In the genomic region with DNA sequence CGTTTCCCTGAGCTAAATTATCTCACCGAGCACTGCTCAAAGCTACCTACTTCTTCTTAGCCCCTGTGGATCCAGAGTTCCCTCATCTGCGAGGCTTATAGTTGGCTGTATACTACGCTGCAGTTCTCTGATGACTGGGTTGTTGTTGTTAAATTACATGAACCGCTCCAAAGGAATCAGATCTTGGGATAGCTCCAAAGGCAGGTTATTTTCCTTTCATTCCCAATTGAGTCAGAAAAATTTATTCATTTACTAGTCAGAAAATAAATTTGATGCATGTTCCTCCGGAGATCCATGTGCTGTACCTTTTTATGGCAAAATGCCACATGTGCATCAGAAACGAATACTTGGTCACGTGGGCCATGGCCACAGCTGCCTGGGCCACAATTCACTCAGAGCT, we compare ENCODE assay signal across 1 cellular context.
TF ChIP-seq lines count a peak whose summit lies in the region.

No MANE protein-coding gene starts in this region.

TF ChIP-seq in HepG2, 621 proteins besides CTCF, POLR2A, EP300 and RAD21 (continued from another document):
- TF ChIP-seq, protein P1, sequence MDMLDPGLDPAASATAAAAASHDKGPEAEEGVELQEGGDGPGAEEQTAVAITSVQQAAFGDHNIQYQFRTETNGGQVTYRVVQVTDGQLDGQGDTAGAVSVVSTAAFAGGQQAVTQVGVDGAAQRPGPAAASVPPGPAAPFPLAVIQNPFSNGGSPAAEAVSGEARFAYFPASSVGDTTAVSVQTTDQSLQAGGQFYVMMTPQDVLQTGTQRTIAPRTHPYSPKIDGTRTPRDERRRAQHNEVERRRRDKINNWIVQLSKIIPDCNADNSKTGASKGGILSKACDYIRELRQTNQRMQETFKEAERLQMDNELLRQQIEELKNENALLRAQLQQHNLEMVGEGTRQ (IDR thresholded peaks at IDR 0.05; ENCODE audit: low read depth, low read length): peak; percentile 20; the same call in 1 of the 2 replicates
- TF ChIP-seq, protein P1 (CRISPR knock-in tag; IDR thresholded peaks at IDR 0.05; ENCODE audit: borderline replicate concordance): no peak
- no peak for TF ChIP-seq KAT7 (CRISPR knock-in tag; IDR thresholded peaks at IDR 0.05; ENCODE audit: borderline replicate concordance)
TF ChIP-seq in HepG2: peak in this region for 2.
